In genomic region chr4:17324431-17324830, GRCh38 we compare ENCODE assay signal across 8 cellular contexts.
DNase-seq lines count a peak whose midpoint lies in the region; ATAC-seq and TF ChIP-seq lines count a peak whose summit lies in the region.

No MANE protein-coding gene starts in this region.

- no peaks in the 10 kb centered on the region for H3K27me3 ChIP-seq in subcutaneous abdominal adipose tissue (ENCODE audit: control insufficient read depth in 5 of 5, insufficient read depth in 4 of 5, low read length in 5 of 5)

- H3K27ac ChIP-seq in subcutaneous abdominal adipose tissue (ENCODE audit: low read depth, low read length), result no peak overlapping the region

- peaks cover 0 to 29% (median 10%) of the 10 kb centered on the region in 5 donors for H3K4me1 ChIP-seq in subcutaneous abdominal adipose tissue (ENCODE audit: control insufficient read depth in 5 of 5, insufficient read depth in 5 of 5, low read length in 5 of 5)

- ATAC-seq in activated CD4-positive, alpha-beta T cell treated with anti-CD3 and anti-CD28 coated beads for 36 hours, result peak; percentile 84

- H3K4me1 Mint-ChIP-seq in activated CD4-positive, alpha-beta T cell treated with anti-CD3 and anti-CD28 coated beads for 36 hours, result peaks cover 14% of the 10 kb centered on the region
- H3K4me1 Mint-ChIP-seq in mesothelial cell of epicardium, result peaks cover 10% of the 10 kb centered on the region

- no peak for TF ChIP-seq CTCF in GM10248 (IDR thresholded peaks at IDR 0.05; ENCODE audit: control extremely low read depth, extremely low read depth, low read depth, missing control alignments)
- peak; percentile 54 for TF ChIP-seq CTCF in mesothelial cell of epicardium (IDR thresholded peaks at IDR 0.05; ENCODE audit: unreplicated experiment)

- peak overlapping the region; percentile 32 for H3K27ac Mint-ChIP-seq in activated CD4-positive, alpha-beta T cell treated with anti-CD3 and anti-CD28 coated beads for 36 hours
- H3K27ac Mint-ChIP-seq in mesothelial cell of epicardium, result no peak overlapping the region

- intact Hi-C loops in activated CD4-positive, alpha-beta T cell treated with anti-CD3 and anti-CD28 coated beads for 36 hours (cut with DNase I, micrococcal nuclease), result loop anchor here (1.0 to 10.0 kb wide), 7 partner anchors 151 to 1034 kb away; no protein-coding TSS in a partner anchor

- H3K9me3 ChIP-seq in subcutaneous abdominal adipose tissue (ENCODE audit: control insufficient read depth in 5 of 5, low read length in 5 of 5), result no peaks in the 10 kb centered on the region

- no peak overlapping the region for H3K4me3 Mint-ChIP-seq in activated CD4-positive, alpha-beta T cell treated with anti-CD3 and anti-CD28 coated beads for 36 hours
- no peak overlapping the region for H3K4me3 Mint-ChIP-seq in mesothelial cell of epicardium

- POLR2A ChIA-PET in GM10248 (lab: Yijun Ruan, JAX), result no interaction called here
- POLR2A ChIA-PET in activated CD4-positive, alpha-beta T cell treated with anti-CD3 and anti-CD28 coated beads for 36 hours (lab: Charles Lee), result interaction anchor here (0.6 kb wide), 1 partner anchor 252 kb away, joined by 3 read pairs; the partner anchor contains the start of gene LAP3

- H3K36me3 ChIP-seq in subcutaneous abdominal adipose tissue (ENCODE audit: control insufficient read depth in 5 of 5, insufficient read depth in 5 of 5, low read length in 5 of 5), result no peaks in the 10 kb centered on the region

- H3K36me3 Mint-ChIP-seq in activated CD4-positive, alpha-beta T cell treated with anti-CD3 and anti-CD28 coated beads for 36 hours (ENCODE audit: low read depth), result no peaks in the 10 kb centered on the region
- H3K36me3 Mint-ChIP-seq in mesothelial cell of epicardium, result no peaks in the 10 kb centered on the region

- CTCF ChIA-PET in GM10248 (lab: Yijun Ruan, JAX), result interaction anchor here (1.0 to 4.1 kb wide), 12 partner anchors 9 to 1033 kb away, joined by 4 to 24 read pairs (median 5); no protein-coding TSS in a partner anchor
- CTCF ChIA-PET in activated CD4-positive, alpha-beta T cell treated with anti-CD3 and anti-CD28 coated beads for 36 hours (lab: Charles Lee), result interaction anchor here (0.7 to 2.2 kb wide), 19 partner anchors 9 to 1446 kb away, joined by 3 to 11 read pairs (median 3); no protein-coding TSS in a partner anchor

- H3K9ac ChIP-seq in subcutaneous abdominal adipose tissue (ENCODE audit: low read length in 5 of 5), result no peak overlapping the region

- H3K27me3 Mint-ChIP-seq in activated CD4-positive, alpha-beta T cell treated with anti-CD3 and anti-CD28 coated beads for 36 hours, result no peaks in the 10 kb centered on the region
- peaks cover 11% of the 10 kb centered on the region for H3K27me3 Mint-ChIP-seq in mesothelial cell of epicardium (ENCODE audit: low read depth)

- peaks cover 4% of the 10 kb centered on the region for H3K9me3 Mint-ChIP-seq in activated CD4-positive, alpha-beta T cell treated with anti-CD3 and anti-CD28 coated beads for 36 hours (ENCODE audit: low read depth)
- H3K9me3 Mint-ChIP-seq in mesothelial cell of epicardium, result no peaks in the 10 kb centered on the region

- peak overlapping the region in 3 of 5 donors; percentile 23 to 48 (median 47) for H3K4me3 ChIP-seq in subcutaneous abdominal adipose tissue (ENCODE audit: low read depth in 1 of 5, low read length in 5 of 5)

- peak; percentile 22 for DNase-seq in GM10248 (ENCODE audit: extremely low spot score)
- peak; percentile 52 to 62 for DNase-seq in Kasumi-1 (lab: John Stamatoyannopoulos, UW)
- DNase-seq in activated CD4-positive, alpha-beta T cell treated with anti-CD3 and anti-CD28 coated beads for 36 hours, result peak; percentile 75
- DNase-seq in dermis microvascular lymphatic vessel endothelial cell (ENCODE audit: low read depth in 2 of 2), result peak; percentile 67 to 76
- no peak for DNase-seq in mesothelial cell of epicardium (ENCODE audit: low spot score in 2 of 2, unreplicated experiment in 2 of 2)
- no peak for DNase-seq in DMS153 (lab: John Stamatoyannopoulos, UW)
- no peak for DNase-seq in DMS153 treated with DMSO at 0.1 percent for 48 hours (lab: John Stamatoyannopoulos, UW; ENCODE audit: unreplicated experiment)

Comparison
In these comparisons a context has a peak if more than half of its experiments do, and no peak if none do; other contexts are left out.
1. DNase-seq: peak in GM10248 (single experiment), Kasumi-1 (2 of 2), activated CD4-positive, alpha-beta T cell treated with anti-CD3 and anti-CD28 coated beads for 36 hours (single experiment) and dermis microvascular lymphatic vessel endothelial cell (2 of 2); none in mesothelial cell of epicardium (0 of 2), DMS153 (single experiment) and DMS153 treated with DMSO at 0.1 percent for 48 hours (single experiment).